Comparison of ENCODE assay signal across 1 cellular context in genomic region chrX:103565752-103566151, GRCh38.
TF ChIP-seq lines count a peak whose summit lies in the region.

No MANE protein-coding gene starts in this region.

TF ChIP-seq in IMR-90, 13 proteins besides CTCF, POLR2A, EP300 and RAD21 (continued from another document):
- TF ChIP-seq RCOR1 (IDR thresholded peaks at IDR 0.05; ENCODE audit: insufficient replicate concordance, low read length) (no peak), USF2 (IDR thresholded peaks at IDR 0.05; ENCODE audit: low read depth, low read length) (no peak)
